ENCODE assay signal across 23 cellular contexts in the genomic region with DNA sequence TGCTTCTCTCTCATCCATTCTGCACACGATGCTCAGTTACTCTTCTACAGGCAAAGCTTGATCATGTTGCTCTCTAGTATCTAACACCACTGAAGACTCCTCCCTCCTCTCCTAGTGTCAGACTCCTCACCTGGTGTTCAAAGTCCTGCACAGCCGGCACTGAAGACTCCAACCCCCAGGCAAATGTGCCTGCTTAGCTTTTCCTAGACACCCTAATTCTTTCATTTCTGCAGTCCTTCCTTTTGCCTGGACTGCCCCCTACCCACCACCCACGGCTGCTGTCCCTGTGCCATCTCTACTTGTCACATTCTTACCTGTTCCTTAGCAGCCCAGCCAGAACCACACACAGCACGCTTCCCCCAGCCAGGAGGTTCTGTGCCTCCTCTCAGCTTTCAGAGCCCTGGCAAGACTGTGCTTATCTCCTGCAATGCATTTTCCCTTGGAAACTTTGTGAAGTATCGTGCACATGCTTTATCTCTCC. TPM values are rescaled to one million over a fixed set of nuclear protein-coding genes. Genes with fewer than 3 reads are reported as not detected.
DNase-seq lines count a peak whose midpoint lies in the region; ATAC-seq, FAIRE-seq and TF ChIP-seq lines count a peak whose summit lies in the region.
"Had no signal": no experiment of that assay in that cellular context is flagged by ENCODE, and none has a peak within 500 bp of the region (broad histone marks: within the 10 kb centered on the region; RNA-seq: fewer than 3 reads in every experiment).

No MANE protein-coding gene starts in this region.

- H3K9ac ChIP-seq in BLaER1 (no peak overlapping the region), adipocyte (ENCODE audit: low read length) (peak overlapping the region; percentile 11)
- H3K9ac ChIP-seq: KMS-11 had no signal

- H3K27me3 ChIP-seq in BLaER1 (no peaks in the 10 kb centered on the region), adipocyte (replicated peaks; ENCODE audit: control insufficient read depth, insufficient read depth, low read length) (peaks cover 19% of the 10 kb centered on the region), right cardiac atrium (ENCODE audit: control insufficient read depth, insufficient read depth) (no peaks in the 10 kb centered on the region), pancreas (no peaks in the 10 kb centered on the region), aorta (ENCODE audit: control insufficient read depth in 1 of 2, insufficient read depth in 2 of 2, low read length in 1 of 2) (no peaks in the 10 kb centered on the region)

- intact Hi-C loops in right cardiac atrium (cut with DNase I) = no loop called here
- intact Hi-C loops in pancreas (cut with DNase I) = no loop called here
- intact Hi-C loops in aorta (cut with DNase I) = no loop called here

- no peaks in the 10 kb centered on the region for H4K20me1 ChIP-seq in BLaER1

- TF ChIP-seq CTCF in pancreas (IDR thresholded peaks at IDR 0.05) = no peak

- no peak for DNase-seq in adipocyte (ENCODE audit: low read depth)
- no peak for DNase-seq in right cardiac atrium
- DNase-seq in pancreas = no peak
- no peak for DNase-seq in DMS53 treated with DMSO at 0.1 percent for 48 hours (lab: John Stamatoyannopoulos, UW; ENCODE audit: unreplicated experiment)
- DNase-seq in aorta = no peak
- DNase-seq: activated CD4-positive, alpha-beta T cell treated with anti-CD3 and anti-CD28 coated beads, Interleukin-2, amount 10 ng/mL, durations not matched to agents 7 days and 5 days; activated CD8-positive, alpha-beta memory T cell treated with anti-CD3 and anti-CD28 coated beads, Interleukin-2, amount 50 U/mL, for 48 hours; activated naive CD4-positive, alpha-beta T cell treated with anti-CD3 and anti-CD28 coated beads for 36 hours; CD8-positive, alpha-beta T cell; effector CD4-positive, alpha-beta T cell; left cardiac atrium; NCI-H1092; NCI-H748 treated with DMSO at 0.1 percent for 48 hours; psoas muscle had no signal

- H3K4me1 ChIP-seq in BLaER1 (peaks cover 28% of the 10 kb centered on the region), adipocyte (ENCODE audit: control insufficient read depth, insufficient read depth, low read length) (peaks cover 19% of the 10 kb centered on the region), right cardiac atrium (ENCODE audit: control insufficient read depth, insufficient read depth, low read length) (peaks cover 6% of the 10 kb centered on the region), pancreas (peaks cover 7 to 18% (median 14%) of the 10 kb centered on the region in 3 donors), aorta (ENCODE audit: control insufficient read depth in 1 of 2, insufficient read depth in 2 of 2, low read length in 2 of 2) (no peaks in the 10 kb centered on the region)
- H3K4me1 ChIP-seq: psoas muscle had no signal

- ATAC-seq in right cardiac atrium (peak; percentile 11 to 46), pancreas (peak; percentile 53 to 72 (median 60)), GM19455 (IDR thresholded peaks at IDR 0.05; ENCODE audit: unreplicated experiment) (no peak), aorta (ENCODE audit: low FRiP score) (no peak), GM18505 (IDR thresholded peaks at IDR 0.05; ENCODE audit: unreplicated experiment) (no peak)
- ATAC-seq: CD8-positive, alpha-beta T cell; natural killer cell treated with Interleukin-12 subunit alpha and Interleukin-12 subunit beta and Interleukin-15 and Interleukin-18, amount 100 ng/mL, for 72 hours; psoas muscle; stimulated activated memory B cell treated with anti-CD40 and anti-IgM and Interleukin-4, amounts not matched to agents 10 μg/mL and 1 μg/mL and 100 μg/mL, for 72 hours had no signal

- no peaks in the 10 kb centered on the region for H3K36me3 ChIP-seq in BLaER1
- no peaks in the 10 kb centered on the region for H3K36me3 ChIP-seq in adipocyte (ENCODE audit: control insufficient read depth, insufficient read depth, low read length, severe bottlenecking)
- H3K36me3 ChIP-seq in pancreas = no peaks in the 10 kb centered on the region
- H3K36me3 ChIP-seq in aorta (ENCODE audit: control insufficient read depth in 1 of 2, insufficient read depth in 2 of 2, low read length in 1 of 2) = no peaks in the 10 kb centered on the region

- H3K4me2 ChIP-seq in BLaER1 = peak overlapping the region; percentile 63
- H3K4me2 ChIP-seq: KMS-11 had no signal

- 36% methylated on average over 5 of the region's 5 CpGs for WGBS in right cardiac atrium
- 12 to 15% methylated on average over 5 of the region's 5 CpGs for WGBS in pancreas, 2 donors
- WGBS in aorta, 2 donors = 23 to 26% methylated on average over 5 of the region's 5 CpGs

- no peak for FAIRE-seq in pancreas (lab: Jason Lieb, UNC)

- no peak overlapping the region for H3K4me3 ChIP-seq in BLaER1
- peak overlapping the region; percentile 37 for H3K4me3 ChIP-seq in adipocyte (ENCODE audit: low read length)
- no peak overlapping the region for H3K4me3 ChIP-seq in right cardiac atrium (ENCODE audit: low read length)
- no peak overlapping the region for H3K4me3 ChIP-seq in pancreas
- no peak overlapping the region for H3K4me3 ChIP-seq in aorta (ENCODE audit: low read length in 2 of 2)
- H3K4me3 ChIP-seq: psoas muscle, SK-N-MC had no signal

- H3K27ac ChIP-seq in BLaER1 (no peak overlapping the region), right cardiac atrium (ENCODE audit: low read length) (no peak overlapping the region), pancreas (peak overlapping the region; percentile 17 to 63 (median 52)), aorta (ENCODE audit: low read depth in 1 of 2, low read length in 2 of 2) (no peak overlapping the region)
- H3K27ac ChIP-seq: KMS-11, psoas muscle, SK-N-MC had no signal

- H3K9me3 ChIP-seq in BLaER1 = no peaks in the 10 kb centered on the region
- no peaks in the 10 kb centered on the region for H3K9me3 ChIP-seq in adipocyte (ENCODE audit: control insufficient read depth, low read length)
- H3K9me3 ChIP-seq in right cardiac atrium (ENCODE audit: control insufficient read depth, low read length) = no peaks in the 10 kb centered on the region
- H3K9me3 ChIP-seq in pancreas = no peaks in the 10 kb centered on the region
- no peaks in the 10 kb centered on the region for H3K9me3 ChIP-seq in aorta (ENCODE audit: control insufficient read depth, low read length)
- H3K9me3 ChIP-seq: psoas muscle had no signal

- no peak for TF ChIP-seq POLR2A in GM18505 (IDR thresholded peaks at IDR 0.05; ENCODE audit: borderline replicate concordance, extremely low read depth, insufficient read depth, insufficient read length)

RNA-seq across cellular contexts. Expression of a gene that starts 6.0 kb away (rescaled TPM):
- total RNA-seq in right cardiac atrium = not detected
- not detected for polyA plus RNA-seq in right cardiac atrium
- under 1 TPM in 1 of 6 donors, not detected in 5; 0.13 TPM for total RNA-seq in pancreas
- not detected for polyA plus RNA-seq in pancreas
- total RNA-seq in aorta = not detected
- polyA plus RNA-seq in aorta = 10 to 100 TPM in 1 of 2 donors, not detected in 1; 13.6 TPM
- total RNA-seq: activated CD4-positive, alpha-beta T cell treated with anti-CD3 and anti-CD28 coated beads, Interleukin-2, amount 10 ng/mL, durations not matched to agents 7 days and 5 days; activated naive CD4-positive, alpha-beta T cell treated with anti-CD3 and anti-CD28 coated beads for 36 hours; CD8-positive, alpha-beta T cell; Daoy; left cardiac atrium; natural killer cell treated with Interleukin-12 subunit alpha and Interleukin-12 subunit beta and Interleukin-15 and Interleukin-18, amount 100 ng/mL, for 72 hours; psoas muscle had no signal

RNA-seq across cellular contexts. Expression of a gene that starts 40.0 kb away (rescaled TPM):
- total RNA-seq in right cardiac atrium (under 1 TPM in 1 of 4 donors, not detected in 3; 0.11 TPM), pancreas (under 1 TPM in 4 of 6 donors, not detected in 2; 0.03 to 0.09 (median 0.04) TPM), aorta (under 1 TPM in 1 of 2 donors, not detected in 1; 0.18 TPM)
- polyA plus RNA-seq in right cardiac atrium (0.02 TPM), pancreas (under 1 TPM in 1 of 2 donors, not detected in 1; 0.28 TPM), aorta (not detected)
- total RNA-seq: activated CD4-positive, alpha-beta T cell treated with anti-CD3 and anti-CD28 coated beads, Interleukin-2, amount 10 ng/mL, durations not matched to agents 7 days and 5 days; activated naive CD4-positive, alpha-beta T cell treated with anti-CD3 and anti-CD28 coated beads for 36 hours; CD8-positive, alpha-beta T cell; Daoy; left cardiac atrium; natural killer cell treated with Interleukin-12 subunit alpha and Interleukin-12 subunit beta and Interleukin-15 and Interleukin-18, amount 100 ng/mL, for 72 hours; psoas muscle; ureter had no signal

Comparison
In these comparisons a context has a peak if more than half of its experiments do, and no peak if none do; other contexts are left out.
1. H3K27ac ChIP-seq: peak in pancreas (4 of 4); none in BLaER1 (single experiment), right cardiac atrium (single experiment) and aorta (0 of 2).
2. ATAC-seq: peak in right cardiac atrium (2 of 2) and pancreas (4 of 4); none in GM19455 (single experiment), aorta (single experiment) and GM18505 (single experiment).